ENCODE assay signal across 8 cellular contexts in the genomic region with DNA sequence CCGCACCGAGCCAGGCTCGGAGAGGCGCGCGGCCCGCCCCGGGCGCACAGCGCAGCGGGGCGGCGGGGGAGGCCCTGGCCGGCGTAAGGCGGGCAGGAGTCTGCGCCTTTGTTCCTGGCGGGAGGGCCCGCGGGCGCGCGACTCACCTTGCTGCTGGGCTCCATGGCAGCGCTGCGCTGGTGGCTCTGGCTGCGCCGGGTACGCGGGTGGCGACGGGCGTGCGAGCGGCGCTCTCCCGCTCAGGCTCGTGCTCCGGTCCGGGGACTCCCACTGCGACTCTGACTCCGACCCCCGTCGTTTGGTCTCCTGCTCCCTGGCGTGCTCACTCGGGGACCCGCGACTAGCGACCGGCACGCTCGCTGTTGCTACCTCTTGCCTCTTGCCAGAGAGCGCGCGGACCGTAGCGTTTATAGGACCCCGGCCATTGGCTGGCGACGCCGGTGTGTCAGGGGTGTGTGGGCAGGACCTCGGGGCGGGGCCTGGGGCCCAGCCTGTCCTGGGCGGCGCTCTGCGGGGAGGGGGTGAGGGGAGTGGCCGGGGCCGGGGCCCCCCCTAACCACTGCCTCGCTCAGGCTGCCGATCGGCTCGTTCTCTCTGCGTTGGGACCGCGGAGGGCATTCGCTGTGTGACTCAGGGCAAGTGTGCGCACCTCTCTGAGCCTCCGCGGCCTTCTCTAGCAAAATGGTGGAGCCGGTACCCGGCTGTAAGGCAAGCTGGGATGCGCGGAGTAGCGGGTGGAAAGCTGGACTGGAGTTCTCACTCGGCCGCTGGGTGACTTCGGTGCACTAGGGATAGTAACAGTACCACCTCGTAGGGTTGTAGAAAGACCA. TPM values are rescaled to one million over a fixed set of nuclear protein-coding genes. Genes with fewer than 3 reads are reported as not detected.
DNase-seq lines count a peak whose midpoint lies in the region; ATAC-seq, FAIRE-seq and TF ChIP-seq lines count a peak whose summit lies in the region.

Gene SLC2A1, minus strand, starts transcription at position 381 of the 830 bp plus-strand sequence. Its CDS starts 217 bp downstream, at position 164.

- H3K27me3 Mint-ChIP-seq in neural crest cell (ENCODE audit: low read depth): peaks cover 11% of the 10 kb centered on the region

- peak; percentile 6 for TF ChIP-seq CTCF in RWPE2 (IDR thresholded peaks at IDR 0.05; ENCODE audit: poor library complexity, severe bottlenecking)
- no peak for TF ChIP-seq CTCF in fibroblast of villous mesenchyme (IDR thresholded peaks at IDR 0.05; ENCODE audit: insufficient read depth, low read depth, low read length)
- TF ChIP-seq CTCF in neural crest cell (conservative IDR thresholded peaks at IDR 0.05): no peak
- no peak for TF ChIP-seq CTCF in stomach (IDR thresholded peaks at IDR 0.05)

- no peak for TF ChIP-seq EP300 in stomach (IDR thresholded peaks at IDR 0.05)

- peak within 1 kb of the TSS; percentile 98 for H3K27ac Mint-ChIP-seq in neural crest cell (ENCODE audit: unreplicated experiment)

- H3K36me3 Mint-ChIP-seq in neural crest cell (ENCODE audit: low read depth): peaks cover 23% of the 10 kb centered on the region

- no peak for FAIRE-seq in H54 (lab: Jason Lieb, UNC)

- H3K9me3 ChIP-seq in RWPE2 (ENCODE audit: severe bottlenecking) (no peaks in the 10 kb centered on the region), stomach (no peaks in the 10 kb centered on the region)

- peak within 1 kb of the TSS; percentile 99 for H3K4me3 Mint-ChIP-seq in neural crest cell

- H3K27ac ChIP-seq in RWPE2 (ENCODE audit: poor library complexity, severe bottlenecking) (peak within 1 kb of the TSS; percentile 99), stomach (peak within 1 kb of the TSS; percentile 79 to 94 (median 90))

- peak; percentile 98 for DNase-seq in EL
- DNase-seq in H54 (ENCODE audit: insufficient read length, low spot score): peak; percentile 88
- peak; percentile 97 for DNase-seq in LoVo (ENCODE audit: low spot score)
- peak; percentile 97 for DNase-seq in RWPE2 (ENCODE audit: low spot score)
- peak; percentile 96 for DNase-seq in activated effector memory CD4-positive, alpha-beta T cell treated with Interleukin-2 at 50 U/mL for 16 hours
- DNase-seq in fibroblast of villous mesenchyme (ENCODE audit: low read depth): peak; percentile 94
- peak; percentile 84 for DNase-seq in neural crest cell (ENCODE audit: low read depth, low spot score)
- peak; percentile 90 for DNase-seq in stomach

- H3K9me3 Mint-ChIP-seq in neural crest cell: no peaks in the 10 kb centered on the region

- H3K27me3 ChIP-seq in RWPE2 (ENCODE audit: insufficient read depth, poor library complexity, severe bottlenecking): no peaks in the 10 kb centered on the region
- H3K27me3 ChIP-seq in stomach: peaks cover 0 to 16% (median 8%) of the 10 kb centered on the region in 3 donors

- H3K4me1 Mint-ChIP-seq in neural crest cell: peaks cover 71% of the 10 kb centered on the region

- WGBS in stomach, 5 donors: 0 to 2% (median 1%) methylated on average over 22 to 87 of the region's 87 CpGs

- intact Hi-C loops in stomach (cut with DNase I; ENCODE audit: low total_unique reads): no loop called here

- H3K4me1 ChIP-seq in RWPE2 (ENCODE audit: insufficient read depth, poor library complexity, severe bottlenecking) (peaks cover 48% of the 10 kb centered on the region), stomach (peaks cover 35 to 85% (median 65%) of the 10 kb centered on the region in 4 donors)

- H3K36me3 ChIP-seq in RWPE2 (ENCODE audit: low read depth) (peaks cover 42% of the 10 kb centered on the region), stomach (no peaks in the 10 kb centered on the region)

- peak within 1 kb of the TSS; percentile 66 for H3K4me3 ChIP-seq in RWPE2 (ENCODE audit: severe bottlenecking)
- peak within 1 kb of the TSS; percentile 84 for H3K4me3 ChIP-seq in fibroblast of villous mesenchyme (ENCODE audit: low read depth, low read length)
- peak within 1 kb of the TSS; percentile 84 to 86 (median 86) for H3K4me3 ChIP-seq in stomach

- TF ChIP-seq POLR2A in H54 (IDR thresholded peaks at IDR 0.05; ENCODE audit: low read depth, low read length): peak; percentile 90
- peak in 2 of 4 donors; percentile 59 to 87 for TF ChIP-seq POLR2A in stomach (IDR thresholded peaks at IDR 0.05)

- ATAC-seq in RWPE2 (ENCODE audit: low read depth): peak; percentile 81

RNA-seq across cellular contexts. Expression of gene SLC2A1, which starts in this region (rescaled TPM):
- 90.8 and 118 TPM in 2 replicates for total RNA-seq in fibroblast of villous mesenchyme
- 254 and 265 TPM in 2 replicates for total RNA-seq in neural crest cell
- total RNA-seq in stomach: 10 to 100 TPM in 3 of 5 donors, 1 to 10 TPM in 2; 1.2 to 32.5 (median 28.1) TPM
- 10 to 100 TPM in 1 of 3 donors, 1 to 10 TPM in 2; 4.3 to 39.8 (median 8.4) TPM for polyA plus RNA-seq in stomach

Comparison
In these comparisons a context has a peak if more than half of its experiments do, and no peak if none do; other contexts are left out.
1. Peak in every context shown above with its lines: DNase-seq, ATAC-seq, H3K4me3 ChIP-seq and H3K27ac ChIP-seq.